In the genomic region with DNA sequence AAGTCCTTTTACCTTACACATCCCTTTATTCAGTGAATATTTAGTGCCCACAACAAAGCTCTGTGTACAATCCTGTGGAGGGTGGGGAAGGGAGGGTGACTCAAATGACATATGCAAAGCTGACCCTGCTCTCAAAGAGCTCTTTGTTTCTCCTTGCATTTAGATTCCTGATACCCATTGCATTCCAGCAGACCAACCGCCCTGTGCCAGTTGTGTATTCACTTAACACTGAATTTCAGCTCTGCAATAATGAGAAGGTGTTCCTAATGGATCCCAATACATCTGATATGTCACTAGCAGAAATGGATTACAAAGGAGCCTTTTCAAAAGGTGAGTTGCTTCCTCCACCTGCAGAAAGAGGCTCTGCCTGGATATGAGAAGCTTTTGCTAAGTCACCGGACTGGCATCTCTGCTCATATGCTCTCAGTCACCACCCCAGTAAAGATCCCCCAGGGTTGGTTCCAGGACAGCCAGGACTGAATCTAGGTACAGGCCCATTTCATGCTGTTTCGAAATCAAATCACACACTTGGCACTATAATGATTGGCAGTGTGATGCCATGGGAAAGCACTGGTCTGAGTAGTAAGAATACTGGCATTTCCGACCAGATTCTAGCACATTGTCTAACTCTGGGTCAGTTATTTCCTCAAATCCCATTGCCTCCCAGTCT, we compare ENCODE assay signal across 18 cellular contexts. TPM values are rescaled to one million over a fixed set of nuclear protein-coding genes. Genes with fewer than 3 reads are reported as not detected.
A peak's percentile ranks its signal among the peaks of the same experiment; 100 is the strongest.
DNase-seq lines count a peak whose midpoint lies in the region; ATAC-seq and TF ChIP-seq lines count a peak whose summit lies in the region.
"Had no signal": no experiment of that assay in that cellular context is flagged by ENCODE, and none has a peak within 500 bp of the region (broad histone marks: within the 10 kb centered on the region; RNA-seq: fewer than 3 reads in every experiment).

No MANE protein-coding gene starts in this region.

- no peaks in the 10 kb centered on the region for H3K9me2 ChIP-seq in HCT116 (ENCODE audit: insufficient read depth)

- H3K9me3 ChIP-seq in HCT116 (ENCODE audit: control insufficient read depth in 1 of 2, insufficient read depth in 1 of 2, low read depth in 1 of 2, low read length in 2 of 2) (no peaks in the 10 kb centered on the region), SJCRH30 (replicated peaks) (0 out of 2 replicates have a peak, but pooled peaks cover 3% of the 10 kb centered on the region)

- TSS peak; percentile 79 for BruUV-seq in HCT116 (replicated peaks; lab: Mats Ljungman, UMichigan)

- H3K27me3 ChIP-seq in HCT116 (ENCODE audit: insufficient read depth, low read length), result no peaks in the 10 kb centered on the region
- H3K27me3 ChIP-seq in SJCRH30, result no peaks in the 10 kb centered on the region

- H3K36me3 Mint-ChIP-seq in activated naive CD4-positive, alpha-beta T cell treated with anti-CD3 and anti-CD28 coated beads for 36 hours (ENCODE audit: low read depth), result no peaks in the 10 kb centered on the region
- H3K36me3 Mint-ChIP-seq: IgD-negative memory B cell, immature natural killer cell had no signal

- no peak for TF ChIP-seq RAD21 in HCT116 (IDR thresholded peaks at IDR 0.05; ENCODE audit: low read depth)

- no peaks in the 10 kb centered on the region for H3K79me2 ChIP-seq in HCT116 (ENCODE audit: insufficient read depth, low read length)

- no peak overlapping the region for H3K27ac Mint-ChIP-seq in activated naive CD4-positive, alpha-beta T cell treated with anti-CD3 and anti-CD28 coated beads for 36 hours
- H3K27ac Mint-ChIP-seq: dendritic cell treated with granulocyte-macrophage colony-stimulating factor and Interleukin-4, amounts not matched to agents 40 ng/mL and 50 ng/mL, for 4 days; IgD-negative memory B cell; immature natural killer cell had no signal

- H3K4me1 Mint-ChIP-seq in activated naive CD4-positive, alpha-beta T cell treated with anti-CD3 and anti-CD28 coated beads for 36 hours (ENCODE audit: low read depth), result no peaks in the 10 kb centered on the region
- H3K4me1 Mint-ChIP-seq: IgD-negative memory B cell, immature natural killer cell had no signal

- H3K36me3 ChIP-seq in HCT116 (ENCODE audit: control insufficient read depth in 1 of 2, insufficient read depth in 2 of 2, low read length in 2 of 2) (no peaks in the 10 kb centered on the region), SJCRH30 (peaks cover 13% of the 10 kb centered on the region)

- ATAC-seq in HCT116 (peak; percentile 93), HG03432 (IDR thresholded peaks at IDR 0.05; ENCODE audit: unreplicated experiment) (no peak)
- ATAC-seq: Panc1 had no signal

- TF ChIP-seq CTCF in HCT116 (IDR thresholded peaks at IDR 0.05 in 2 of 3, conservative IDR thresholded peaks at IDR 0.05 in 1 of 3; ENCODE audit: borderline replicate concordance in 1 of 3, insufficient read depth in 1 of 3, low read depth in 2 of 3, low read length in 2 of 3), result no peak

- RAD21 ChIA-PET in HCT116 (lab: Charles Lee; ENCODE audit: low non-redundant PET in 1 of 2, low total read pairs in 2 of 2, uncharacterized antibody in 2 of 2, unreplicated experiment in 2 of 2), result interaction anchor here in 1 of 2 experiments (1.1 kb wide), 1 partner anchor 35 kb away, joined by 4 read pairs; no protein-coding TSS in a partner anchor

- H4K20me1 ChIP-seq in HCT116 (ENCODE audit: insufficient read depth), result no peaks in the 10 kb centered on the region

- no peak overlapping the region for H3K4me3 Mint-ChIP-seq in activated naive CD4-positive, alpha-beta T cell treated with anti-CD3 and anti-CD28 coated beads for 36 hours
- H3K4me3 Mint-ChIP-seq: dendritic cell treated with granulocyte-macrophage colony-stimulating factor and Interleukin-4, amounts not matched to agents 40 ng/mL and 50 ng/mL, for 4 days; IgD-negative memory B cell; immature natural killer cell had no signal

- intact Hi-C loops in HCT116 (cut with micrococcal nuclease), result no loop called here
- intact Hi-C loops in activated naive CD4-positive, alpha-beta T cell treated with anti-CD3 and anti-CD28 coated beads for 36 hours (cut with micrococcal nuclease), result no loop called here

- no peak for TF ChIP-seq POLR2A in HCT116 (IDR thresholded peaks at IDR 0.05; ENCODE audit: borderline replicate concordance, extremely low read depth, insufficient read depth, insufficient read length)

- H3K4me1 ChIP-seq in HCT116 (ENCODE audit: control insufficient read depth in 1 of 2, insufficient read depth in 2 of 2, low read length in 2 of 2), result peaks cover 31 to 66% of the 10 kb centered on the region in 2 experiments
- H3K4me1 ChIP-seq in SJCRH30, result peaks cover 12% of the 10 kb centered on the region

- peaks cover 2% of the 10 kb centered on the region for H3K9me3 Mint-ChIP-seq in activated naive CD4-positive, alpha-beta T cell treated with anti-CD3 and anti-CD28 coated beads for 36 hours
- H3K9me3 Mint-ChIP-seq: dendritic cell treated with granulocyte-macrophage colony-stimulating factor and Interleukin-4, amounts not matched to agents 40 ng/mL and 50 ng/mL, for 4 days had no signal

- H3K4me3 ChIP-seq in HCT116 (replicated peaks in 1 of 2; ENCODE audit: low read depth in 1 of 2, low read length in 2 of 2) (peak overlapping the region in 1 of 2 experiments; percentile 8; a peak in 2 of 4 replicates), SJCRH30 (no peak overlapping the region)
- H3K4me3 ChIP-seq: skin epidermis had no signal

- peak; percentile 89 for DNase-seq in HCT116 (ENCODE audit: low read depth, low spot score)
- DNase-seq in SJCRH30, result peak; percentile 52 to 69
- peak; percentile 81 for DNase-seq in foreskin melanocyte
- DNase-seq in pons (ENCODE audit: low spot score), result peak; percentile 82
- no peak for DNase-seq in T1000 (lab: John Stamatoyannopoulos, UW)
- no peak for DNase-seq in activated naive CD4-positive, alpha-beta T cell treated with anti-CD3 and anti-CD28 coated beads for 36 hours
- DNase-seq in NCI-H748 (lab: John Stamatoyannopoulos, UW; ENCODE audit: unreplicated experiment), result no peak
- DNase-seq: activated CD4-positive, alpha-beta T cell treated with anti-CD3 and anti-CD28 coated beads, Interleukin-2, amount 50 U/mL, for 1 hour; activated naive CD4-positive, alpha-beta T cell treated with anti-CD3 and anti-CD28 coated beads, Interleukin-2, amount 50 U/mL, for 16 hours; erythroblast; immature natural killer cell; NCI-H1092 treated with DMSO at 0.1 percent for 48 hours; stimulated activated CD4-positive, alpha-beta T cell treated with anti-CD3 and anti-CD28 coated beads, Interleukin-4, amount 100 ng/mL, for 24 hours had no signal

- H2AFZ ChIP-seq in HCT116 (ENCODE audit: low read depth, low read length, poor library complexity, severe bottlenecking), result no peak overlapping the region

- peak overlapping the region; percentile 55 for H3K4me2 ChIP-seq in HCT116 (ENCODE audit: low read length)

- POLR2A ChIA-PET in HCT116 (lab: Charles Lee), result interaction anchor here (0.9 to 1.3 kb wide), 5 partner anchors 10 to 475 kb away, joined by 3 to 4 read pairs (median 4); a partner anchor contains a TSS

- peak overlapping the region; percentile 86 for H3K27ac ChIP-seq in HCT116 (ENCODE audit: low read depth, low read length)
- no peak overlapping the region; the same call in 1 of the 2 replicates for H3K27ac ChIP-seq in SJCRH30
- H3K27ac ChIP-seq: skin epidermis had no signal

- peak overlapping the region; percentile 58 for H3K9ac ChIP-seq in HCT116 (ENCODE audit: low read length)

- CTCF ChIA-PET in HCT116 (lab: Charles Lee), result no interaction called here
- CTCF ChIA-PET in activated naive CD4-positive, alpha-beta T cell treated with anti-CD3 and anti-CD28 coated beads for 36 hours (lab: Charles Lee), result no interaction called here

- H3K27me3 Mint-ChIP-seq in activated naive CD4-positive, alpha-beta T cell treated with anti-CD3 and anti-CD28 coated beads for 36 hours (ENCODE audit: low read depth), result peaks cover 3% of the 10 kb centered on the region
- H3K27me3 Mint-ChIP-seq: dendritic cell treated with granulocyte-macrophage colony-stimulating factor and Interleukin-4, amounts not matched to agents 40 ng/mL and 50 ng/mL, for 4 days had no signal

TF ChIP-seq in HCT116, 20 proteins besides CTCF, POLR2A, EP300 and RAD21 (continues in another document):
- TF ChIP-seq, protein P1, sequence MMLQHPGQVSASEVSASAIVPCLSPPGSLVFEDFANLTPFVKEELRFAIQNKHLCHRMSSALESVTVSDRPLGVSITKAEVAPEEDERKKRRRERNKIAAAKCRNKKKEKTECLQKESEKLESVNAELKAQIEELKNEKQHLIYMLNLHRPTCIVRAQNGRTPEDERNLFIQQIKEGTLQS (IDR thresholded peaks at IDR 0.05), result no peak
- TF ChIP-seq CEBPB (IDR thresholded peaks at IDR 0.05; ENCODE audit: low read depth) (peak; percentile 51; the same call in 1 of the 2 replicates), SIN3A (IDR thresholded peaks at IDR 0.05; ENCODE audit: low read depth) (peak; percentile 14; the same call in 1 of the 2 replicates), SP1 (IDR thresholded peaks at IDR 0.05; ENCODE audit: low read depth) (peak; percentile 80), EGR1 (IDR thresholded peaks at IDR 0.05; ENCODE audit: low read depth) (no peak), ZFX (IDR thresholded peaks at IDR 0.05) (no peak), YY1 (IDR thresholded peaks at IDR 0.05; ENCODE audit: extremely low read depth, insufficient replicate concordance, low read depth, low read length) (peak; percentile 17), ZNF274 (IDR thresholded peaks at IDR 0.05; ENCODE audit: low read depth, low read length) (no peak), SRF (IDR thresholded peaks at IDR 0.05; ENCODE audit: low read depth) (no peak), EZH2 (IDR thresholded peaks at IDR 0.05) (no peak), TCF7L2 (IDR thresholded peaks at IDR 0.05; ENCODE audit: borderline replicate concordance, extremely low read depth, insufficient read depth, insufficient read length) (no peak), FOSL1 (IDR thresholded peaks at IDR 0.05; ENCODE audit: low read depth) (peak; percentile 70), JUND (IDR thresholded peaks at IDR 0.05) (peak; percentile 75)
- TF ChIP-seq, protein P2, sequence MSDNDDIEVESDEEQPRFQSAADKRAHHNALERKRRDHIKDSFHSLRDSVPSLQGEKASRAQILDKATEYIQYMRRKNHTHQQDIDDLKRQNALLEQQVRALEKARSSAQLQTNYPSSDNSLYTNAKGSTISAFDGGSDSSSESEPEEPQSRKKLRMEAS (IDR thresholded peaks at IDR 0.05), result no peak; the same call in 1 of the 2 replicates

RNA-seq across cellular contexts. Expression of a gene that starts 17.1 kb away (rescaled TPM):
- total RNA-seq in HCT116 (2021; ENCODE audit: unreplicated experiment), result 158 TPM
- polyA plus RNA-seq in HCT116 (2012), result 112 and 134 TPM in 2 replicates
- 3.4 and 4.5 TPM in 2 replicates for total RNA-seq in SJCRH30 (2014; rRNA removed; shearing (Covaris generic))
- total RNA-seq in activated naive CD4-positive, alpha-beta T cell treated with anti-CD3 and anti-CD28 coated beads for 36 hours, result 1 to 10 TPM; 1.2 to 3.0 TPM
- polyA plus RNA-seq: immature natural killer cell had no signal

Comparison
In these comparisons a context has a peak if more than half of its experiments do, and no peak if none do; other contexts are left out.
1. DNase-seq: peak in HCT116 (single experiment), SJCRH30 (2 of 2), foreskin melanocyte (single experiment) and pons (single experiment); none in T1000 (single experiment), activated naive CD4-positive, alpha-beta T cell treated with anti-CD3 and anti-CD28 coated beads for 36 hours (single experiment) and NCI-H748 (single experiment).
2. RNA of a gene that starts 17.1 kb away (total RNA-seq): 158 TPM in HCT116 (single experiment); 3.4 to 4.5 TPM in SJCRH30 and 1.2 to 3.0 TPM in activated naive CD4-positive, alpha-beta T cell treated with anti-CD3 and anti-CD28 coated beads for 36 hours; every median in the first group is over 10 times any median in the second.